ENCODE assay signal across 1 cellular context in the genomic region with DNA sequence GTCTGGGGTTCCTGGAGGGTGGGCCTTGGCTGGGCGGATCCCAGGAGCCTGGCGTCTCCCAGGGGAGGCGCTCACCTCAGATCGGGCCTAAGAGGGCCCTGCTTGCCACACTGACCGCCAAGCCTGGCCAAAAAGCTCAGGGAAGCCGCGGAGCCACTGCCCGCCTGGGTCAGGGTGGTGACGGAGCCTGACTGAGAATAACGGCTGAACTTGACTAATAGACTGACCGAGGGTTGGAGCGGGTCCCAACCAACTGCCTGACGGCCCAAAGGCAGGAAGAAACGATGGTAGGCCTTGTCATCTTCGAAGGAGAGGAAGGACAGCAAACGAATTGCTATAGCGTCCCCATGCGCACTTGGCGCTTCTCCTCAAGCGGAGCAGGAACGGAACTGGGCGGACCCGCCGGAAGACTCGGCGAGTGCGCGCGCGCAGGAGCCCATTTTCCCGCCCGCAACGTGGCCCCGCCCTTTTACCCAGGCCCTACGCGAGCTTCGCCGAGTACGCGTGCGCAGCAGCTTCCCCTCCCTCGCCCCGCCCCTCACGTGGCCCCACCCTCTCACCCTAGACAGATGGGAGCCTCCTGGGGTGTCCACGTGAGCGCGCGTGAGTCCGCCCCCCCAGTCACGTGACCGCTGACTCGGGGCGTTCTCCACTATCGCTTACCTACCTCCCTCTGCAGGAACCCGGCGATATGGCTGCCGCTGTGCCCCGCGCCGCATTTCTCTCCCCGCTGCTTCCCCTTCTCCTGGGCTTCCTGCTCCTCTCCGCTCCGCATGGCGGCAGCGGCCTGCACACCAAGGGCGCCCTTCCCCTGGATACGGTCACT.
TF ChIP-seq lines count a peak whose summit lies in the region.

ERP29 (plus strand) TSS at position 652 of the 826 bp plus-strand sequence; CDS start at position 692, 40 bp downstream.
TMEM116 (minus strand) TSS at position 391 of the 826 bp plus-strand sequence. CDS start 7,895 bp downstream, outside the sequence.

TF ChIP-seq in GM12878, 131 proteins besides CTCF, POLR2A, EP300 and RAD21 (continued from another document):
- TF ChIP-seq IKZF2 (IDR thresholded peaks at IDR 0.05) (0 out of 4 replicates have a peak, but pooled peaks of 1 of the 2 experiments have one; percentile 24), KLF5 (IDR thresholded peaks at IDR 0.05; ENCODE audit: partially characterized antibody) (peak; percentile 28), CHD2 (IDR thresholded peaks at IDR 0.05; ENCODE audit: borderline replicate concordance, low read depth, low read length) (no peak), HDAC2 (IDR thresholded peaks at IDR 0.05) (no peak), STAT3 (IDR thresholded peaks at IDR 0.05; ENCODE audit: low read depth, low read length) (no peak), ZBTB40 (IDR thresholded peaks at IDR 0.05; ENCODE audit: borderline replicate concordance) (peak; percentile 65; the same call in 1 of the 2 replicates), MEF2B (IDR thresholded peaks at IDR 0.05; ENCODE audit: partially characterized antibody, poor library complexity, severe bottlenecking) (peak; percentile 86), CBFB (IDR thresholded peaks at IDR 0.05; ENCODE audit: low read depth) (peak; percentile 71), WRNIP1 (IDR thresholded peaks at IDR 0.05; ENCODE audit: borderline replicate concordance, low read depth, low read length) (no peak), IRF4 (IDR thresholded peaks at IDR 0.05; ENCODE audit: low read depth, low read length) (no peak), E2F8 (IDR thresholded peaks at IDR 0.05; ENCODE audit: low read depth, partially characterized antibody) (no peak), ZNF24 (IDR thresholded peaks at IDR 0.05) (no peak), CEBPB (IDR thresholded peaks at IDR 0.05; ENCODE audit: borderline replicate concordance in 1 of 2, low read depth in 2 of 2, low read length in 2 of 2) (no peak), FOXM1 (IDR thresholded peaks at IDR 0.05; ENCODE audit: low read depth, low read length) (no peak), TCF7 (IDR thresholded peaks at IDR 0.05; ENCODE audit: borderline replicate concordance) (no peak), ZNF217 (IDR thresholded peaks at IDR 0.05) (no peak), JUNB (IDR thresholded peaks at IDR 0.05) (no peak), KAT2A (conservative IDR thresholded peaks at IDR 0.05; ENCODE audit: control insufficient read depth, low read depth, low read length) (no peak), GABPA (IDR thresholded peaks at IDR 0.05; ENCODE audit: low read depth) (peak; percentile 63)
- TF ChIP-seq, protein P1, sequence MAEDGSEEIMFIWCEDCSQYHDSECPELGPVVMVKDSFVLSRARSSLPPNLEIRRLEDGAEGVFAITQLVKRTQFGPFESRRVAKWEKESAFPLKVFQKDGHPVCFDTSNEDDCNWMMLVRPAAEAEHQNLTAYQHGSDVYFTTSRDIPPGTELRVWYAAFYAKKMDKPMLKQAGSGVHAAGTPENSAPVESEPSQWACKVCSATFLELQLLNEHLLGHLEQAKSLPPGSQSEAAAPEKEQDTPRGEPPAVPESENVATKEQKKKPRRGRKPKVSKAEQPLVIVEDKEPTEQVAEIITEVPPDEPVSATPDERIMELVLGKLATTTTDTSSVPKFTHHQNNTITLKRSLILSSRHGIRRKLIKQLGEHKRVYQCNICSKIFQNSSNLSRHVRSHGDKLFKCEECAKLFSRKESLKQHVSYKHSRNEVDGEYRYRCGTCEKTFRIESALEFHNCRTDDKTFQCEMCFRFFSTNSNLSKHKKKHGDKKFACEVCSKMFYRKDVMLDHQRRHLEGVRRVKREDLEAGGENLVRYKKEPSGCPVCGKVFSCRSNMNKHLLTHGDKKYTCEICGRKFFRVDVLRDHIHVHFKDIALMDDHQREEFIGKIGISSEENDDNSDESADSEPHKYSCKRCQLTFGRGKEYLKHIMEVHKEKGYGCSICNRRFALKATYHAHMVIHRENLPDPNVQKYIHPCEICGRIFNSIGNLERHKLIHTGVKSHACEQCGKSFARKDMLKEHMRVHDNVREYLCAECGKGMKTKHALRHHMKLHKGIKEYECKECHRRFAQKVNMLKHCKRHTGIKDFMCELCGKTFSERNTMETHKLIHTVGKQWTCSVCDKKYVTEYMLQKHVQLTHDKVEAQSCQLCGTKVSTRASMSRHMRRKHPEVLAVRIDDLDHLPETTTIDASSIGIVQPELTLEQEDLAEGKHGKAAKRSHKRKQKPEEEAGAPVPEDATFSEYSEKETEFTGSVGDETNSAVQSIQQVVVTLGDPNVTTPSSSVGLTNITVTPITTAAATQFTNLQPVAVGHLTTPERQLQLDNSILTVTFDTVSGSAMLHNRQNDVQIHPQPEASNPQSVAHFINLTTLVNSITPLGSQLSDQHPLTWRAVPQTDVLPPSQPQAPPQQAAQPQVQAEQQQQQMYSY (CRISPR knock-in tag; IDR thresholded peaks at IDR 0.05), result peak; percentile 87; the same call in 1 of the 2 replicates
- TF ChIP-seq, protein P2, sequence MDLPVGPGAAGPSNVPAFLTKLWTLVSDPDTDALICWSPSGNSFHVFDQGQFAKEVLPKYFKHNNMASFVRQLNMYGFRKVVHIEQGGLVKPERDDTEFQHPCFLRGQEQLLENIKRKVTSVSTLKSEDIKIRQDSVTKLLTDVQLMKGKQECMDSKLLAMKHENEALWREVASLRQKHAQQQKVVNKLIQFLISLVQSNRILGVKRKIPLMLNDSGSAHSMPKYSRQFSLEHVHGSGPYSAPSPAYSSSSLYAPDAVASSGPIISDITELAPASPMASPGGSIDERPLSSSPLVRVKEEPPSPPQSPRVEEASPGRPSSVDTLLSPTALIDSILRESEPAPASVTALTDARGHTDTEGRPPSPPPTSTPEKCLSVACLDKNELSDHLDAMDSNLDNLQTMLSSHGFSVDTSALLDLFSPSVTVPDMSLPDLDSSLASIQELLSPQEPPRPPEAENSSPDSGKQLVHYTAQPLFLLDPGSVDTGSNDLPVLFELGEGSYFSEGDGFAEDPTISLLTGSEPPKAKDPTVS (IDR thresholded peaks at IDR 0.05; ENCODE audit: low read depth, low read length), result no peak
